ENCODE assay signal across 8 cellular contexts in genomic region chrX:155028192-155028591, GRCh38. TPM values are rescaled to one million over a fixed set of nuclear protein-coding genes. Genes with fewer than 3 reads are reported as not detected.
A peak's percentile ranks its signal among the peaks of the same experiment; 100 is the strongest.
DNase-seq lines count a peak whose midpoint lies in the region; ATAC-seq lines count a peak whose summit lies in the region.

No MANE protein-coding gene starts in this region.

- H3K27ac ChIP-seq in right cardiac atrium (ENCODE audit: low read length) (peak overlapping the region; percentile 73), subcutaneous abdominal adipose tissue (ENCODE audit: low read depth, low read length) (peak overlapping the region; percentile 83)

- peaks cover 18% of the 10 kb centered on the region for H3K4me1 Mint-ChIP-seq in activated CD8-positive, alpha-beta memory T cell treated with anti-CD3 and anti-CD28 coated beads, Interleukin-2, amount 10 ng/mL, durations not matched to agents 7 days and 5 days
- H3K4me1 Mint-ChIP-seq in T-helper 17 cell: peaks cover 8% of the 10 kb centered on the region

- DNase-seq in activated CD8-positive, alpha-beta memory T cell treated with anti-CD3 and anti-CD28 coated beads, Interleukin-2, amount 10 ng/mL, durations not matched to agents 7 days and 5 days: peak; percentile 41
- no peak for DNase-seq in activated CD8-positive, alpha-beta memory T cell treated with anti-CD3 and anti-CD28 coated beads, Interleukin-2, amount 50 U/mL, for 48 hours
- DNase-seq in T-helper 17 cell: no peak
- DNase-seq in right cardiac atrium: no peak
- no peak for DNase-seq in AG20443 (ENCODE audit: low spot score)

- H3K27me3 Mint-ChIP-seq in activated CD8-positive, alpha-beta memory T cell treated with anti-CD3 and anti-CD28 coated beads, Interleukin-2, amount 10 ng/mL, durations not matched to agents 7 days and 5 days: no peaks in the 10 kb centered on the region
- H3K27me3 Mint-ChIP-seq in T-helper 17 cell: no peaks in the 10 kb centered on the region

- CTCF ChIA-PET in activated CD8-positive, alpha-beta memory T cell treated with anti-CD3 and anti-CD28 coated beads, Interleukin-2, amount 10 ng/mL, durations not matched to agents 7 days and 5 days (lab: Charles Lee): interaction anchor here (1.0 to 1.6 kb wide), 3 partner anchors 9 to 110 kb away, joined by 3 to 4 read pairs (median 4); no protein-coding TSS in a partner anchor

- H3K27ac Mint-ChIP-seq in activated CD8-positive, alpha-beta memory T cell treated with anti-CD3 and anti-CD28 coated beads, Interleukin-2, amount 10 ng/mL, durations not matched to agents 7 days and 5 days: peak overlapping the region; percentile 97
- H3K27ac Mint-ChIP-seq in T-helper 17 cell: peak overlapping the region; percentile 16

- peak overlapping the region; percentile 85 for H3K4me3 Mint-ChIP-seq in activated CD8-positive, alpha-beta memory T cell treated with anti-CD3 and anti-CD28 coated beads, Interleukin-2, amount 10 ng/mL, durations not matched to agents 7 days and 5 days
- H3K4me3 Mint-ChIP-seq in T-helper 17 cell: no peak overlapping the region

- H3K4me1 ChIP-seq in right cardiac atrium (ENCODE audit: control insufficient read depth, insufficient read depth, low read length) (peaks cover 4% of the 10 kb centered on the region), subcutaneous abdominal adipose tissue (ENCODE audit: control insufficient read depth in 5 of 5, insufficient read depth in 5 of 5, low read length in 5 of 5) (peaks cover 0 to 11% (median 5%) of the 10 kb centered on the region in 5 donors)

- H3K36me3 ChIP-seq in subcutaneous abdominal adipose tissue (ENCODE audit: control insufficient read depth in 5 of 5, insufficient read depth in 5 of 5, low read length in 5 of 5): no peaks in the 10 kb centered on the region

- no peaks in the 10 kb centered on the region for H3K27me3 ChIP-seq in right cardiac atrium (ENCODE audit: control insufficient read depth, insufficient read depth)
- H3K27me3 ChIP-seq in subcutaneous abdominal adipose tissue (ENCODE audit: control insufficient read depth in 5 of 5, insufficient read depth in 4 of 5, low read length in 5 of 5): no peaks in the 10 kb centered on the region

- H3K9me3 ChIP-seq in T-helper 17 cell (ENCODE audit: control insufficient read depth, low read length, poor library complexity, severe bottlenecking) (no peaks in the 10 kb centered on the region), right cardiac atrium (ENCODE audit: control insufficient read depth, low read length) (no peaks in the 10 kb centered on the region), subcutaneous abdominal adipose tissue (ENCODE audit: control insufficient read depth in 5 of 5, low read length in 5 of 5) (no peaks in the 10 kb centered on the region)

- 23% methylated on average over 4 of the region's 4 CpGs for WGBS in right cardiac atrium

- no peak overlapping the region for H3K9ac ChIP-seq in subcutaneous abdominal adipose tissue (ENCODE audit: low read length in 5 of 5)

- H3K36me3 Mint-ChIP-seq in activated CD8-positive, alpha-beta memory T cell treated with anti-CD3 and anti-CD28 coated beads, Interleukin-2, amount 10 ng/mL, durations not matched to agents 7 days and 5 days: peaks cover 3% of the 10 kb centered on the region
- no peaks in the 10 kb centered on the region for H3K36me3 Mint-ChIP-seq in T-helper 17 cell (ENCODE audit: low read depth)

- no peak for ATAC-seq in activated CD8-positive, alpha-beta memory T cell treated with anti-CD3 and anti-CD28 coated beads, Interleukin-2, amount 10 ng/mL, durations not matched to agents 7 days and 5 days
- no peak for ATAC-seq in T-helper 17 cell
- no peak for ATAC-seq in right cardiac atrium
- ATAC-seq in GM21825 (IDR thresholded peaks at IDR 0.05; ENCODE audit: unreplicated experiment): no peak
- no peak for ATAC-seq in HG03097 (IDR thresholded peaks at IDR 0.05; ENCODE audit: low FRiP score, unreplicated experiment)

- intact Hi-C loops in right cardiac atrium (cut with DNase I): no loop called here

- H3K4me3 ChIP-seq in right cardiac atrium (ENCODE audit: low read length): peak overlapping the region; percentile 69
- peak overlapping the region in 4 of 5 donors; percentile 50 to 81 (median 70) for H3K4me3 ChIP-seq in subcutaneous abdominal adipose tissue (ENCODE audit: low read depth in 1 of 5, low read length in 5 of 5)

- H3K9me3 Mint-ChIP-seq in activated CD8-positive, alpha-beta memory T cell treated with anti-CD3 and anti-CD28 coated beads, Interleukin-2, amount 10 ng/mL, durations not matched to agents 7 days and 5 days (ENCODE audit: low read depth): no peaks in the 10 kb centered on the region

RNA-seq across cellular contexts. Expression of gene FUNDC2, which starts 1.5 kb away (rescaled TPM):
- 10 to 100 TPM; 44.3 to 52.6 TPM for total RNA-seq in activated CD8-positive, alpha-beta memory T cell treated with anti-CD3 and anti-CD28 coated beads, Interleukin-2, amount 10 ng/mL, durations not matched to agents 7 days and 5 days
- total RNA-seq in T-helper 17 cell (10 to 100 TPM; 40.7 to 53.0 TPM), right cardiac atrium (100 to 1,000 TPM; 262 to 345 (median 281) TPM)
- 384 TPM for polyA plus RNA-seq in right cardiac atrium

RNA-seq across cellular contexts. Expression of gene F8, which starts 5.7 kb away (rescaled TPM):
- 10 to 100 TPM; 12.7 to 15.0 TPM for total RNA-seq in activated CD8-positive, alpha-beta memory T cell treated with anti-CD3 and anti-CD28 coated beads, Interleukin-2, amount 10 ng/mL, durations not matched to agents 7 days and 5 days
- total RNA-seq in T-helper 17 cell (1 to 10 TPM; 2.2 to 5.6 TPM), right cardiac atrium (10 to 100 TPM; 34.7 to 98.8 (median 56.3) TPM)
- 72.9 TPM for polyA plus RNA-seq in right cardiac atrium

RNA-seq across cellular contexts. Expression of gene CMC4, which starts 42.7 kb away (rescaled TPM):
- total RNA-seq in activated CD8-positive, alpha-beta memory T cell treated with anti-CD3 and anti-CD28 coated beads, Interleukin-2, amount 10 ng/mL, durations not matched to agents 7 days and 5 days: 1 to 10 TPM; 3.4 to 3.7 TPM
- 1 to 10 TPM; 4.3 to 6.9 TPM for total RNA-seq in T-helper 17 cell
- total RNA-seq in right cardiac atrium: 10 to 100 TPM; 18.8 to 24.0 (median 21.0) TPM
- polyA plus RNA-seq in right cardiac atrium: 56.3 TPM

RNA-seq across cellular contexts. Expression of gene MTCP1, which starts 42.7 kb away (rescaled TPM):
- total RNA-seq in activated CD8-positive, alpha-beta memory T cell treated with anti-CD3 and anti-CD28 coated beads, Interleukin-2, amount 10 ng/mL, durations not matched to agents 7 days and 5 days: 10 to 100 TPM; 23.1 to 25.3 TPM
- total RNA-seq in T-helper 17 cell (10 to 100 TPM; 12.2 to 18.0 TPM), right cardiac atrium (10 to 100 TPM; 46.1 to 61.0 (median 57.6) TPM)
- polyA plus RNA-seq in right cardiac atrium: 95.3 TPM

RNA-seq across cellular contexts. Expression of gene BRCC3, which starts 43.1 kb away (rescaled TPM):
- total RNA-seq in activated CD8-positive, alpha-beta memory T cell treated with anti-CD3 and anti-CD28 coated beads, Interleukin-2, amount 10 ng/mL, durations not matched to agents 7 days and 5 days: 10 to 100 TPM; 25.2 to 33.4 TPM
- 10 to 100 TPM; 11.1 to 12.4 TPM for total RNA-seq in T-helper 17 cell
- 10 to 100 TPM; 11.7 to 15.0 (median 13.7) TPM for total RNA-seq in right cardiac atrium
- polyA plus RNA-seq in right cardiac atrium: 6.3 TPM

Comparison
In these comparisons a context has a peak if more than half of its experiments do, and no peak if none do; other contexts are left out.
1. RNA of gene FUNDC2, which starts 1.5 kb away (total RNA-seq): 262 to 345 TPM in right cardiac atrium; 40.7 to 53.0 TPM in T-helper 17 cell and 44.3 to 52.6 TPM in activated CD8-positive, alpha-beta memory T cell treated with anti-CD3 and anti-CD28 coated beads, Interleukin-2, amount 10 ng/mL, durations not matched to agents 7 days and 5 days; every median in the first group is over 4 times any median in the second.